In genomic region chr18:13725566-13726227, GRCh38 we compare ENCODE assay signal across 7 cellular contexts. TPM values are rescaled to one million over a fixed set of nuclear protein-coding genes. Genes with fewer than 3 reads are reported as not detected.
A peak's percentile ranks its signal among the peaks of the same experiment; 100 is the strongest.
DNase-seq lines count a peak whose midpoint lies in the region; ATAC-seq, FAIRE-seq and TF ChIP-seq lines count a peak whose summit lies in the region.

No MANE protein-coding gene starts in this region.

- peak; percentile 15 for ATAC-seq in HG03025 (IDR thresholded peaks at IDR 0.05; ENCODE audit: low FRiP score, unreplicated experiment)
- no peak for ATAC-seq in GM21737 (IDR thresholded peaks at IDR 0.05; ENCODE audit: unreplicated experiment)

- peak; percentile 76 for FAIRE-seq in GM12892 (lab: Jason Lieb, UNC)

- H3K4me3 ChIP-seq in skeletal muscle cell (ENCODE audit: low read depth, low read length), result peak overlapping the region; percentile 72

- TF ChIP-seq POLR2A in GM12892 (IDR thresholded peaks at IDR 0.05; ENCODE audit: low read depth, low read length), result no peak

- DNase-seq in GM12892 (ENCODE audit: insufficient read length) (no peak), hepatic stellate cell (ENCODE audit: low spot score) (peak; percentile 6), skeletal muscle cell (ENCODE audit: low read depth) (no peak), SHP77 (lab: John Stamatoyannopoulos, UW) (no peak)
- DNase-seq in activated CD8-positive, alpha-beta memory T cell treated with anti-CD3 and anti-CD28 coated beads, Interleukin-2, amount 50 U/mL, for 4 hours, result peak; percentile 14

RNA-seq across cellular contexts. Expression of gene FAM210A, which starts 0.7 kb away (rescaled TPM):
- 26.3 TPM for polyA plus RNA-seq in GM12892 (2012; ENCODE audit: missing spikeins)

RNA-seq across cellular contexts. Expression of gene RNMT, which starts 0.8 kb away (rescaled TPM):
- 33.5 TPM for polyA plus RNA-seq in GM12892 (2012; ENCODE audit: missing spikeins)

Comparison
In these comparisons a context has a peak if more than half of its experiments do, and no peak if none do; other contexts are left out.
1. DNase-seq: peak in activated CD8-positive, alpha-beta memory T cell treated with anti-CD3 and anti-CD28 coated beads, Interleukin-2, amount 50 U/mL, for 4 hours (single experiment) and hepatic stellate cell (single experiment); none in GM12892 (single experiment), skeletal muscle cell (single experiment) and SHP77 (0 of 2).